In genomic region chr1:232822524-232822923, GRCh38 we compare ENCODE assay signal across 16 cellular contexts.
"Had no signal": no experiment of that assay in that cellular context is flagged by ENCODE, and none has a peak within 500 bp of the region (broad histone marks: within the 10 kb centered on the region; RNA-seq: fewer than 3 reads in every experiment).

No MANE protein-coding gene starts in this region.

- ATAC-seq: left colon; naive thymus-derived CD4-positive, alpha-beta T cell had no signal

- H3K4me1 ChIP-seq: esophagus muscularis mucosa, sigmoid colon, stomach, transverse colon had no signal

- H3K36me3 ChIP-seq: esophagus muscularis mucosa, sigmoid colon, stomach, thoracic aorta, transverse colon had no signal

- H3K9me3 ChIP-seq: esophagus muscularis mucosa, sigmoid colon, stomach, thoracic aorta, transverse colon had no signal

- DNase-seq: effector memory CD4-positive, alpha-beta T cell; glutamatergic neuron; left colon; naive thymus-derived CD4-positive, alpha-beta T cell; posterior cingulate gyrus; sigmoid colon; stimulated activated CD4-positive, alpha-beta T cell treated with anti-CD3 and anti-CD28 coated beads, Interleukin-2, amount 100 ng/mL, for 24 hours; stimulated activated CD4-positive, alpha-beta T cell treated with anti-CD3 and anti-CD28 coated beads, Interleukin-4, amount 100 ng/mL, for 4 hours; stimulated activated naive CD4-positive, alpha-beta T cell; stomach; substantia nigra; transverse colon had no signal

- H3K27ac ChIP-seq: epithelial cell of prostate, esophagus muscularis mucosa, sigmoid colon, stomach, thoracic aorta, transverse colon had no signal

- H3K27me3 ChIP-seq: esophagus muscularis mucosa, sigmoid colon, stomach, transverse colon had no signal

- H3K4me3 ChIP-seq: esophagus muscularis mucosa, sigmoid colon, skin epidermis, stomach, thoracic aorta, transverse colon had no signal
